Comparison of ENCODE assay signal across 8 cellular contexts in the genomic region with DNA sequence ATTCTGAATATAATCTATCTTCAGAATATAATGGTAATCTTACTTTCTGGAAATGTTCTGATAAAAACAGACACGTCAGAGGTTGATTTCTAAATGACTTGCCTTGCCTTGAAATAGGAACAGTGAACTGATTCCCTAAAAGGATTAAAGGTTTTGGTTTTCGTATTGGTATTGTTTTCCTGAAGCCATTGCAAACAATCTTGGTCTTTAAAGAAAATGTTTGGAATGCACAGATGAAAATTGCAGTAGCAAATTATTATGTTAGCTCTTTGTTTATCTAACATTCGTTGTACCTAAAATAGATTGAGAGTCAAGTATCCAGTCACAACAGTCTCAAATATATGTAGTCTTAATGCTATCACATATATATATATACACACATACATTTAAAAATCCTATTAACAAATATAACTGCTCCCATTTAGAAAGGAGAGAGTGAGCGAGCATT. TPM values are rescaled to one million over a fixed set of nuclear protein-coding genes. Genes with fewer than 3 reads are reported as not detected.
DNase-seq lines count a peak whose midpoint lies in the region; ATAC-seq and TF ChIP-seq lines count a peak whose summit lies in the region.

No MANE protein-coding gene starts in this region.

- H3K4me3 ChIP-seq in HAP-1 = peak overlapping the region; percentile 79
- H3K4me3 ChIP-seq in WI38 (ENCODE audit: low read depth, low read length) = peak overlapping the region; percentile 72
- peak overlapping the region; percentile 97 for H3K4me3 ChIP-seq in fibroblast of villous mesenchyme (ENCODE audit: low read depth, low read length)
- peak overlapping the region; percentile 85 for H3K4me3 ChIP-seq in skeletal muscle cell (ENCODE audit: low read depth, low read length)

- peaks cover 29% of the 10 kb centered on the region for H3K4me1 ChIP-seq in HAP-1

- H3K27me3 ChIP-seq in HAP-1 (ENCODE audit: low read depth) = no peaks in the 10 kb centered on the region

- no peaks in the 10 kb centered on the region for H3K36me3 ChIP-seq in HAP-1 (replicated peaks)

- H3K9me3 ChIP-seq in HAP-1 = no peaks in the 10 kb centered on the region

- ATAC-seq in GM21390 (IDR thresholded peaks at IDR 0.05; ENCODE audit: unreplicated experiment) = no peak

- DNase-seq in HAP-1 (ENCODE audit: low spot score in 2 of 2) (peak in 1 of 2 experiments; percentile 59), fibroblast of villous mesenchyme (ENCODE audit: low read depth) (no peak), skeletal muscle cell (ENCODE audit: low read depth) (no peak), activated gamma-delta T cell (lab: John Stamatoyannopoulos, UW) (no peak), KBM-7 (no peak)
- no peak for DNase-seq in stimulated activated CD4-positive, alpha-beta T cell treated with anti-CD3 and anti-CD28 coated beads, Interleukin-4, amount 100 ng/mL, for 4 hours

- TF ChIP-seq CTCF in WI38 (IDR thresholded peaks at IDR 0.05; ENCODE audit: low read depth, low read length) = no peak
- TF ChIP-seq CTCF in fibroblast of villous mesenchyme (IDR thresholded peaks at IDR 0.05; ENCODE audit: insufficient read depth, low read depth, low read length) = no peak

- in situ Hi-C loops in HAP-1 (cut with MboI; ENCODE audit: low sequenced_read_pairs) = loop anchor here (10.0 kb wide), 1 partner anchor 110 kb away; no protein-coding TSS in a partner anchor
- in situ Hi-C loops in KBM-7 (cut with MboI; ENCODE audit: low pct_unique_long_range_greater_than_20kb, low sequenced_read_pairs) = no loop called here

RNA-seq across cellular contexts. Expression of a gene that starts 1.7 kb away (rescaled TPM):
- 112 and 122 TPM in 2 replicates for total RNA-seq in fibroblast of villous mesenchyme
